ENCODE assay signal across 1 cellular context in genomic region chr5:154614595-154614994, GRCh38.
TF ChIP-seq lines count a peak whose summit lies in the region.

No MANE protein-coding gene starts in this region.

TF ChIP-seq in HepG2, 621 proteins besides CTCF, POLR2A, EP300 and RAD21 (continued from another document):
- TF ChIP-seq GLMP (CRISPR knock-in tag; IDR thresholded peaks at IDR 0.05; ENCODE audit: borderline replicate concordance) = no peak
